32 cellular contexts compared by ENCODE assay signal in the genomic region with DNA sequence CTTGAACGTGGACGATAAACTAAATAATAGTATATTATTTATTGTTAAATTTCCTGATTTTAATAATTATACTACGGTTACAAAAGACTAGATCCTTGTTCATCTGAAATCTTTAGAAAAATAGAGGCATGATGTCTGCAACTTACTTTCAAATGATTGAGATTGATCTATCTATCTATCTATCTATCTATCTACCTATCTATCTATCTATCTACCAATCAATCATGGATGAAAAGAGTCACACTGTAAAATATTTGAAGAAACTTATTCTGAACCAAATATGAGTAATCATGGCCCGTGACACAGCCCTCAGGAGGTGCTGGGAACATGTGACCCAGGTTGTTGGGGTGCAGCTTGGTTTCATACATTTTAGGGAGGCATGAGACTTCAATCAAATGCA. TPM values are rescaled to one million over a fixed set of nuclear protein-coding genes. Genes with fewer than 3 reads are reported as not detected.
"Had no signal": no experiment of that assay in that cellular context is flagged by ENCODE, and none has a peak within 500 bp of the region (broad histone marks: within the 10 kb centered on the region; RNA-seq: fewer than 3 reads in every experiment).

No MANE protein-coding gene starts in this region.

- H3K9me3 Mint-ChIP-seq: activated CD4-positive, alpha-beta memory T cell treated with anti-CD3 and anti-CD28 coated beads for 36 hours; activated CD4-positive, alpha-beta T cell treated with anti-CD3 and anti-CD28 coated beads, Interleukin-2, amount 10 ng/mL, durations not matched to agents 24 days and 14 days; activated naive CD4-positive, alpha-beta T cell treated with anti-CD3 and anti-CD28 coated beads, Interleukin-2, amount 10 ng/mL, durations not matched to agents 7 days and 5 days; activated naive CD4-positive, alpha-beta T cell treated with anti-CD3 and anti-CD28 coated beads, Interleukin-2, amount 50 U/mL, for 72 hours; activated naive CD8-positive, alpha-beta T cell treated with anti-CD3 and anti-CD28 coated beads, Interleukin-2, amount 10 ng/mL, durations not matched to agents 7 days and 5 days; activated T-cell treated with anti-CD3 and anti-CD28 coated beads, Interleukin-2, amount 50 U/mL, for 4 hours; activated T-helper 17 cell treated with anti-CD3 and anti-CD28 coated beads, Interleukin-2, amount 50 U/mL, for 72 hours; effector memory CD8-positive, alpha-beta T cell; T-helper 2 cell treated with Interferon-gamma antibody and Interleukin-4, amounts not matched to agents 5 μg/mL and 100 μg/mL, for 36 hours had no signal

- H3K27me3 ChIP-seq: ascending aorta, breast epithelium, cardiac muscle cell, esophagus muscularis mucosa, gastrocnemius medialis, heart left ventricle had no signal

- H3K27ac Mint-ChIP-seq: activated CD4-positive, alpha-beta memory T cell treated with anti-CD3 and anti-CD28 coated beads for 36 hours; activated CD4-positive, alpha-beta T cell treated with anti-CD3 and anti-CD28 coated beads for 36 hours; activated CD4-positive, alpha-beta T cell treated with anti-CD3 and anti-CD28 coated beads, Interleukin-2, amount 10 ng/mL, durations not matched to agents 24 days and 14 days; activated CD8-positive, alpha-beta T cell treated with anti-CD3 and anti-CD28 coated beads, Interleukin-2, amount 10 ng/mL, durations not matched to agents 7 days and 5 days; activated naive CD4-positive, alpha-beta T cell treated with anti-CD3 and anti-CD28 coated beads, Interleukin-2, amount 10 ng/mL, durations not matched to agents 7 days and 5 days; activated naive CD8-positive, alpha-beta T cell treated with anti-CD3 and anti-CD28 coated beads, Interleukin-2, amount 10 ng/mL, durations not matched to agents 7 days and 5 days; activated T-helper 17 cell treated with anti-CD3 and anti-CD28 coated beads, Interleukin-2, amount 50 U/mL, for 72 hours; effector memory CD8-positive, alpha-beta T cell; T-helper 17 cell; T-helper 2 cell treated with Interferon-gamma antibody and Interleukin-4, amounts not matched to agents 5 μg/mL and 100 μg/mL, for 36 hours had no signal

- H3K36me3 ChIP-seq: ascending aorta, breast epithelium, cardiac muscle cell, esophagus muscularis mucosa, gastrocnemius medialis, heart left ventricle had no signal

- H3K4me3 ChIP-seq: ascending aorta, breast epithelium, cardiac muscle cell, esophagus muscularis mucosa, gastrocnemius medialis, heart left ventricle had no signal

- H3K4me3 Mint-ChIP-seq: activated CD4-positive, alpha-beta memory T cell treated with anti-CD3 and anti-CD28 coated beads for 36 hours; activated CD4-positive, alpha-beta T cell treated with anti-CD3 and anti-CD28 coated beads for 36 hours; activated CD4-positive, alpha-beta T cell treated with anti-CD3 and anti-CD28 coated beads, Interleukin-2, amount 10 ng/mL, durations not matched to agents 24 days and 14 days; activated CD8-positive, alpha-beta T cell treated with anti-CD3 and anti-CD28 coated beads, Interleukin-2, amount 10 ng/mL, durations not matched to agents 7 days and 5 days; activated naive CD4-positive, alpha-beta T cell treated with anti-CD3 and anti-CD28 coated beads, Interleukin-2, amount 10 ng/mL, durations not matched to agents 7 days and 5 days; activated naive CD8-positive, alpha-beta T cell treated with anti-CD3 and anti-CD28 coated beads, Interleukin-2, amount 10 ng/mL, durations not matched to agents 7 days and 5 days; activated T-cell treated with anti-CD3 and anti-CD28 coated beads, Interleukin-2, amount 50 U/mL, for 4 hours; activated T-helper 17 cell treated with anti-CD3 and anti-CD28 coated beads, Interleukin-2, amount 50 U/mL, for 72 hours; effector memory CD8-positive, alpha-beta T cell; T-helper 17 cell; T-helper 2 cell treated with Interferon-gamma antibody and Interleukin-4, amounts not matched to agents 5 μg/mL and 100 μg/mL, for 36 hours had no signal

- H3K4me1 ChIP-seq: ascending aorta, breast epithelium, foreskin keratinocyte had no signal

- DNase-seq: activated CD4-positive, alpha-beta memory T cell treated with anti-CD3 and anti-CD28 coated beads for 36 hours; activated CD4-positive, alpha-beta T cell treated with anti-CD3 and anti-CD28 coated beads for 36 hours; activated CD4-positive, alpha-beta T cell treated with anti-CD3 and anti-CD28 coated beads, Interleukin-2, amount 10 ng/mL, durations not matched to agents 24 days and 14 days; activated CD4-positive, CD25-positive, alpha-beta regulatory T cell; activated CD4-positive, CD25-positive, alpha-beta regulatory T cell treated with anti-CD3 and anti-CD28 coated beads, Interleukin-2, amount 50 U/mL, for 72 hours; activated CD8-positive, alpha-beta T cell treated with anti-CD3 and anti-CD28 coated beads, Interleukin-2, amount 10 ng/mL, durations not matched to agents 7 days and 5 days; activated gamma-delta T cell; activated naive CD4-positive, alpha-beta T cell; activated naive CD4-positive, alpha-beta T cell treated with anti-CD3 and anti-CD28 coated beads, Interleukin-2, amount 10 ng/mL, durations not matched to agents 7 days and 5 days; activated naive CD8-positive, alpha-beta T cell treated with anti-CD3 and anti-CD28 coated beads, Interleukin-2, amount 10 ng/mL, durations not matched to agents 7 days and 5 days; activated T-cell treated with anti-CD3 and anti-CD28 coated beads, Interleukin-2, amount 50 U/mL, for 4 hours; central memory CD4-positive, alpha-beta T cell; cortex of kidney; dermis blood vessel endothelial cell; effector CD4-positive, alpha-beta T cell; effector memory CD8-positive, alpha-beta T cell; erythroblast; foreskin keratinocyte; gastrocnemius medialis; glutamatergic neuron; heart left ventricle; T-helper 1 cell; T-helper 17 cell; T1000 had no signal

- H3K36me3 Mint-ChIP-seq: activated CD4-positive, alpha-beta memory T cell treated with anti-CD3 and anti-CD28 coated beads for 36 hours; activated naive CD4-positive, alpha-beta T cell treated with anti-CD3 and anti-CD28 coated beads, Interleukin-2, amount 10 ng/mL, durations not matched to agents 7 days and 5 days; activated naive CD4-positive, alpha-beta T cell treated with anti-CD3 and anti-CD28 coated beads, Interleukin-2, amount 50 U/mL, for 72 hours; activated naive CD8-positive, alpha-beta T cell treated with anti-CD3 and anti-CD28 coated beads, Interleukin-2, amount 10 ng/mL, durations not matched to agents 7 days and 5 days; brain had no signal

- H3K27ac ChIP-seq: ascending aorta, breast epithelium, cardiac muscle cell, esophagus muscularis mucosa, foreskin keratinocyte, gastrocnemius medialis, heart left ventricle had no signal

- H3K27me3 Mint-ChIP-seq: brain had no signal

- H3K9me3 ChIP-seq: ascending aorta, breast epithelium, esophagus muscularis mucosa, gastrocnemius medialis, heart left ventricle had no signal

- H3K4me1 Mint-ChIP-seq: activated CD4-positive, alpha-beta T cell treated with anti-CD3 and anti-CD28 coated beads for 36 hours had no signal

RNA-seq across cellular contexts. Expression of gene NNAT, which starts 18.4 kb away (rescaled TPM):
- total RNA-seq: ascending aorta, T-helper 17 cell had no signal
